23 cellular contexts compared by ENCODE assay signal in the genomic region with DNA sequence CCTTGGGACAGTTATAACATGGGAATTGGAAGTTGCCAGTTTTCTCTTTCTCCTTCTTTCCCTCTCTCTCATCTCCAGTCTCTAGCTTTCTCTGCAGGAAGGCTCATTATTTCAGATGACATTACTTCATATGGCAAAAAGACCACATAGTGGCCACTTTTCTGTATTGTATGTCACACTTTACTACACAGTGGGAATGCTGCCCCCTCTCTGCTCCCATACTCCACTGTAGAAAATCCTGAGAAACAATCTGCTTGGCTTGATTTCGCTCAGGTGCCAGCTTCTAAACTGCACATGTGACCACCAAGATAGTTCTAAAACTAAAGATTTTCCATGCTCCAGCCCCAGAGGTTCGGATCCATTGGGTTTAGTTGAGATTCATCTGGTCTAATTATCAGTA.
DNase-seq lines count a peak whose midpoint lies in the region; ATAC-seq and TF ChIP-seq lines count a peak whose summit lies in the region.
"Had no signal": no experiment of that assay in that cellular context is flagged by ENCODE, and none has a peak within 500 bp of the region (broad histone marks: within the 10 kb centered on the region; RNA-seq: fewer than 3 reads in every experiment).

No MANE protein-coding gene starts in this region.

- no peaks in the 10 kb centered on the region for H3K36me3 ChIP-seq in A673 (ENCODE audit: insufficient read depth, low read length, poor library complexity, severe bottlenecking)
- H3K36me3 ChIP-seq in Caco-2 (ENCODE audit: control insufficient read depth, insufficient read depth, low read length): no peaks in the 10 kb centered on the region
- H3K36me3 ChIP-seq in WERI-Rb-1: no peaks in the 10 kb centered on the region
- H3K36me3 ChIP-seq: MG63, SJSA1 had no signal

- BruUV-seq in A673 (replicated peaks; lab: Mats Ljungman, UMichigan) (no TSS peak), Caco-2 (replicated peaks; lab: Mats Ljungman, UMichigan) (no TSS peak)

- H3K4me1 Mint-ChIP-seq in Caco-2 (ENCODE audit: low read depth, unreplicated experiment): no peaks in the 10 kb centered on the region

- POLR2A ChIA-PET in A673 (lab: Charles Lee; ENCODE audit: low non-redundant PET) (no interaction called here), Caco-2 (lab: Charles Lee) (no interaction called here)

- CTCF ChIA-PET in A673 (lab: Charles Lee): no interaction called here
- CTCF ChIA-PET in Caco-2 (lab: Charles Lee): interaction anchor here (1.3 kb wide), 1 partner anchor 310 kb away, joined by 6 read pairs; no protein-coding TSS in a partner anchor

- H3K27ac ChIP-seq in A673 (ENCODE audit: low read depth, low read length, poor library complexity, severe bottlenecking) (no peak overlapping the region), WERI-Rb-1 (no peak overlapping the region)
- H3K27ac ChIP-seq: GM23248, KMS-11, RWPE1, SJSA1 had no signal

- in situ Hi-C loops in GM13976 (cut with MboI; ENCODE audit: low sequenced_read_pairs, unreplicated experiment): no loop called here

- H3K4me3 ChIP-seq in A673 (ENCODE audit: low read depth, low read length, poor library complexity, severe bottlenecking) (no peak overlapping the region), Caco-2 (ENCODE audit: low read depth, low read length) (no peak overlapping the region), WERI-Rb-1 (ENCODE audit: low read depth, low read length) (no peak overlapping the region)
- H3K4me3 ChIP-seq: GM23248, MG63, SJSA1 had no signal

- intact Hi-C loops in A673 (cut with micrococcal nuclease; ENCODE audit: unreplicated experiment) (no loop called here), Caco-2 (cut with micrococcal nuclease; ENCODE audit: unreplicated experiment) (loop anchor here (1.0 to 2.0 kb wide), 2 partner anchors 310 to 318 kb away; no protein-coding TSS in a partner anchor)

- H3K4me1 ChIP-seq in A673 (ENCODE audit: insufficient read depth, low read length, poor library complexity, severe bottlenecking) (no peaks in the 10 kb centered on the region), Caco-2 (no peaks in the 10 kb centered on the region)
- H3K4me1 ChIP-seq: SJSA1 had no signal

- TF ChIP-seq CTCF in A673 (conservative IDR thresholded peaks at IDR 0.05; ENCODE audit: low read depth, low read length) (peak; percentile 22; the same call in 1 of the 2 replicates), Caco-2 (IDR thresholded peaks at IDR 0.05; ENCODE audit: insufficient read depth in 1 of 2, low read depth in 1 of 2, low read length in 1 of 2, severe bottlenecking in 1 of 2, unreplicated experiment in 1 of 2) (peak; percentile 34 to 35), WERI-Rb-1 (IDR thresholded peaks at IDR 0.05; ENCODE audit: low read depth, low read length) (peak; percentile 17; the same call in 1 of the 2 replicates), GM13976 (IDR thresholded peaks at IDR 0.05; ENCODE audit: borderline replicate concordance, control extremely low read depth, extremely low read depth, insufficient read depth, missing control alignments) (no peak)

- H3K9me3 Mint-ChIP-seq in Caco-2 (ENCODE audit: unreplicated experiment): no peaks in the 10 kb centered on the region

- H3K9me3 ChIP-seq in A673 (ENCODE audit: low read depth, low read length, poor library complexity, severe bottlenecking) (no peaks in the 10 kb centered on the region), Caco-2 (no peaks in the 10 kb centered on the region), WERI-Rb-1 (ENCODE audit: severe bottlenecking) (no peaks in the 10 kb centered on the region)
- H3K9me3 ChIP-seq: MG63, SJSA1 had no signal

- H3K27me3 ChIP-seq in A673 (replicated peaks; ENCODE audit: insufficient read depth, low read depth, low read length, poor library complexity) (no peaks in the 10 kb centered on the region), Caco-2 (replicated peaks; ENCODE audit: control insufficient read depth, insufficient read depth, low read length) (no peaks in the 10 kb centered on the region), WERI-Rb-1 (ENCODE audit: insufficient read depth, low read depth, severe bottlenecking) (no peaks in the 10 kb centered on the region)
- H3K27me3 ChIP-seq: MG63, SJSA1 had no signal

- no peaks in the 10 kb centered on the region for H3K36me3 Mint-ChIP-seq in Caco-2 (ENCODE audit: insufficient read depth, unreplicated experiment)

- H3K4me3 Mint-ChIP-seq in Caco-2 (ENCODE audit: unreplicated experiment): no peak overlapping the region

- no peak for ATAC-seq in HG03045 (IDR thresholded peaks at IDR 0.05; ENCODE audit: unreplicated experiment)
- no peak for ATAC-seq in HG02610 (IDR thresholded peaks at IDR 0.05; ENCODE audit: unreplicated experiment)
- ATAC-seq: PC-3 had no signal

- no peak for DNase-seq in A673 (ENCODE audit: low spot score)
- DNase-seq in Caco-2: no peak
- DNase-seq in WERI-Rb-1: no peak
- peak; percentile 11 for DNase-seq in iPS-NIHi7 (ENCODE audit: extremely low spot score)
- no peak for DNase-seq in GM13976 (ENCODE audit: low spot score)
- DNase-seq in activated naive CD4-positive, alpha-beta T cell (lab: John Stamatoyannopoulos, UW): no peak
- DNase-seq: AML-193, GF-D8, GM23248, MG63, NCI-H1048, NCI-H1436 treated with DMSO at 0.1 percent for 48 hours, NCI-H2029 treated with DMSO at 0.1 percent for 48 hours, NCI-H510A treated with DMSO at 0.1 percent for 48 hours, NCI-H774, PC-3, SW 1271, T-helper 2 cell had no signal

- no peak overlapping the region for H3K27ac Mint-ChIP-seq in Caco-2 (ENCODE audit: unreplicated experiment)

- peaks cover 6% of the 10 kb centered on the region for H3K27me3 Mint-ChIP-seq in Caco-2 (ENCODE audit: insufficient read depth, unreplicated experiment)
